In genomic region chr9:21781656-21782055, GRCh38 we compare ENCODE assay signal across 21 cellular contexts. TPM values are rescaled to one million over a fixed set of nuclear protein-coding genes. Genes with fewer than 3 reads are reported as not detected.
A peak's percentile ranks its signal among the peaks of the same experiment; 100 is the strongest.
DNase-seq lines count a peak whose midpoint lies in the region; FAIRE-seq and TF ChIP-seq lines count a peak whose summit lies in the region.
"Had no signal": no experiment of that assay in that cellular context is flagged by ENCODE, and none has a peak within 500 bp of the region (broad histone marks: within the 10 kb centered on the region; RNA-seq: fewer than 3 reads in every experiment).

No MANE protein-coding gene starts in this region.

- H3K4me1 ChIP-seq in ACC112 (ENCODE audit: control insufficient read depth, insufficient read depth, low read length, unreplicated experiment) (peaks cover 33% of the 10 kb centered on the region), tibial nerve (no peaks in the 10 kb centered on the region)
- H3K4me1 ChIP-seq: BE2C had no signal

- no peaks in the 10 kb centered on the region for H3K9me3 ChIP-seq in tibial nerve
- H3K9me3 ChIP-seq: BE2C had no signal

- DNase-seq in HT-29 (ENCODE audit: low spot score) (peak; percentile 87), bronchial epithelial cell (ENCODE audit: low read depth) (peak; percentile 17), mesothelial cell of epicardium (ENCODE audit: low spot score in 2 of 2, unreplicated experiment in 2 of 2) (no peak), tibial nerve (ENCODE audit: low spot score in 2 of 2) (no peak), KBM-7 (no peak), NK-92 (lab: John Stamatoyannopoulos, UW; ENCODE audit: unreplicated experiment) (no peak)
- DNase-seq in activated naive CD4-positive, alpha-beta T cell treated with Interleukin-2 at 50 U/mL for 16 hours = no peak
- DNase-seq: BE2C; CD4-positive, alpha-beta memory T cell; DMS153; DMS79 treated with DMSO at 0.1 percent for 48 hours; EL; GOT3; H9 had no signal

- peak overlapping the region; percentile 54 for H2AFZ ChIP-seq in ACC112 (ENCODE audit: low read length, unreplicated experiment)

- no peaks in the 10 kb centered on the region for H3K36me3 Mint-ChIP-seq in mesothelial cell of epicardium
- H3K36me3 Mint-ChIP-seq: CD4-positive, alpha-beta memory T cell had no signal

- peaks cover 25% of the 10 kb centered on the region for H3K4me1 Mint-ChIP-seq in mesothelial cell of epicardium
- H3K4me1 Mint-ChIP-seq: H9 had no signal

- H3K27ac ChIP-seq in ACC112 (ENCODE audit: low read depth, low read length) (no peak overlapping the region), tibial nerve (no peak overlapping the region)
- H3K27ac ChIP-seq: C4-2B had no signal

- H3K79me2 ChIP-seq in ACC112 (ENCODE audit: control insufficient read depth, insufficient read depth, low read length, unreplicated experiment) = no peaks in the 10 kb centered on the region

- H3K4me3 Mint-ChIP-seq in mesothelial cell of epicardium = no peak overlapping the region
- H3K4me3 Mint-ChIP-seq: CD4-positive, alpha-beta memory T cell; H9 had no signal

- no peak for TF ChIP-seq POLR2A in tibial nerve (IDR thresholded peaks at IDR 0.05)

- WGBS in tibial nerve, 2 donors = 75 to 78% methylated on average over 2 of the region's 2 CpGs

- H3K27me3 Mint-ChIP-seq in mesothelial cell of epicardium (ENCODE audit: low read depth) = no peaks in the 10 kb centered on the region

- in situ Hi-C loops in KBM-7 (cut with MboI; ENCODE audit: low pct_unique_long_range_greater_than_20kb, low sequenced_read_pairs) = loop anchor here (25.0 kb wide), 1 partner anchor 469 kb away; the partner anchor contains the start of gene IFNA5

- H3K27me3 ChIP-seq in ACC112 (ENCODE audit: insufficient read depth, low read length) (no peaks in the 10 kb centered on the region), bronchial epithelial cell (ENCODE audit: control insufficient read depth, insufficient read depth, low read length) (no peaks in the 10 kb centered on the region), tibial nerve (no peaks in the 10 kb centered on the region)

- H3K27ac Mint-ChIP-seq in mesothelial cell of epicardium = peak overlapping the region; percentile 86
- H3K27ac Mint-ChIP-seq: H9 had no signal

- no peak for TF ChIP-seq CTCF in bronchial epithelial cell (IDR thresholded peaks at IDR 0.05; ENCODE audit: insufficient read depth, low read length, severe bottlenecking)
- no peak for TF ChIP-seq CTCF in mesothelial cell of epicardium (IDR thresholded peaks at IDR 0.05; ENCODE audit: unreplicated experiment)
- TF ChIP-seq CTCF in tibial nerve (IDR thresholded peaks at IDR 0.05) = no peak

- no peaks in the 10 kb centered on the region for H3K9me3 Mint-ChIP-seq in mesothelial cell of epicardium
- H3K9me3 Mint-ChIP-seq: CD4-positive, alpha-beta memory T cell; H9 had no signal

- H3K36me3 ChIP-seq in ACC112 (ENCODE audit: insufficient read depth, low read length) (no peaks in the 10 kb centered on the region), bronchial epithelial cell (ENCODE audit: control insufficient read depth, insufficient read depth, low read length) (no peaks in the 10 kb centered on the region), tibial nerve (no peaks in the 10 kb centered on the region)
- H3K36me3 ChIP-seq: BE2C had no signal

- no peak overlapping the region for H3K4me3 ChIP-seq in ACC112 (ENCODE audit: low read depth, low read length)
- H3K4me3 ChIP-seq in bronchial epithelial cell (ENCODE audit: low read depth, low read length) = no peak overlapping the region
- H3K4me3 ChIP-seq in tibial nerve = no peak overlapping the region

- no peak for FAIRE-seq in bronchial epithelial cell (lab: Jason Lieb, UNC)
- FAIRE-seq: D721Med, G401.6, HepG2, HTR-8/SVneo had no signal

- no peak for TF ChIP-seq EP300 in tibial nerve (IDR thresholded peaks at IDR 0.05)

RNA-seq across cellular contexts. Expression of gene MTAP, which starts 20.8 kb away (rescaled TPM):
- 61.9 and 63.5 TPM in 2 replicates for total RNA-seq in HT-29 (2014; rRNA removed; shearing (Covaris generic))
- total RNA-seq in bronchial epithelial cell (35.7 and 44.8 TPM in 2 replicates), mesothelial cell of epicardium (78.5 to 90.0 TPM (median 88.3 TPM) in 3 replicates), tibial nerve (10 to 100 TPM; 20.4 to 50.2 (median 30.4) TPM)
- total RNA-seq: A172 had no signal

Comparison
In these comparisons a context has a peak if more than half of its experiments do, and no peak if none do; other contexts are left out.
1. DNase-seq: peak in HT-29 (single experiment) and bronchial epithelial cell (single experiment); none in mesothelial cell of epicardium (0 of 2), tibial nerve (0 of 2), KBM-7 (single experiment), NK-92 (single experiment) and activated naive CD4-positive, alpha-beta T cell treated with Interleukin-2 at 50 U/mL for 16 hours (single experiment).